ENCODE assay signal across 1 cellular context in the genomic region with DNA sequence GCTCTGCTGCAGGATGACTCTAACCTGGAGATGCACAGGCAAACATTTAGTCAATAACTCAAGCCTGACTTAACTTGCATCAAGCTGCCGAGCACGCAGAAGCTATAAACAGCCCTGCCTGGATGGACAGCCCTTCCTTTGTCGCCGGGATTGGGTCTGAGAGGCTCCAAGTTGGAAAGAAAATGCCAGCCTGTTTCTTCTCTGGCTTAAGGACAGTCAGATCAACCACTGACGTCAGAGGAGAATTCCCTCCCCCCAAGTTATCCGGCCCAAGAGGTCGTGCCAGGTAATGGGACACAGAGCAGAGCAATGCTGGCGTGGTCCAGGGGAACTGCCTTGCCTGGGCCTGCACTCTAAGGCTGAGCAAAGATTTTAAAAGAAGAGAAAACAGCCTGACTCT.
TF ChIP-seq lines count a peak whose summit lies in the region.

No MANE protein-coding gene starts in this region.

TF ChIP-seq in HepG2, 621 proteins besides CTCF, POLR2A, EP300 and RAD21:
- TF ChIP-seq TCF7L2 (IDR thresholded peaks at IDR 0.05; ENCODE audit: low read depth, low read length): no peak
- peak; percentile 70 for TF ChIP-seq CREB1 (IDR thresholded peaks at IDR 0.05)
- no peak for TF ChIP-seq CREB1 (CRISPR knock-in tag; IDR thresholded peaks at IDR 0.05)
- no peak for TF ChIP-seq ZNF678 (CRISPR knock-in tag; IDR thresholded peaks at IDR 0.05)
